In the genomic region with DNA sequence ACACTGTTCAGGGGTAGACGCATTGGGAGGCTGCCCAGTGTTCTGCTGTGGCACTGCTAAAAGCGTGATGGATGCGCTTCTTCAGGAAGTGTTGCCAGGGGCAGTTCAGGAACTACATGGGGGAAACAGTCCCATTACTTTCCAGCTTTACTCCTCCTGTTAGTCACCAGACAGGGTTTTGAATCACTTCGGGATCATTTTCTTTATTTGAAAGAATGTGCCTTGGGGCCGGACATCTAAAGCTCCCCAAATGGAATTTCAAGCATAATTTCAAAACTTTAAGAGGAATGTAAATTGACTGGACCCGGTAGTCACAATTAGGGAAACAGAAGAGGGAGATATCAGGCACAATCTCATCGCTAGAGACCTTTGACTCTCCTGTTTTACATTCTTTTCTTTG, we compare ENCODE assay signal across 1 cellular context.
TF ChIP-seq lines count a peak whose summit lies in the region.

No MANE protein-coding gene starts in this region.

TF ChIP-seq in GM23338, 12 proteins besides CTCF, POLR2A, EP300 and RAD21:
- TF ChIP-seq CREB1 (CRISPR knock-in tag; IDR thresholded peaks at IDR 0.05; ENCODE audit: low read depth) (no peak), JUNB (IDR thresholded peaks at IDR 0.05; ENCODE audit: unreplicated experiment) (no peak), EZH2 (IDR thresholded peaks at IDR 0.05; ENCODE audit: low read depth, unreplicated experiment) (no peak)
- TF ChIP-seq, protein P1, sequence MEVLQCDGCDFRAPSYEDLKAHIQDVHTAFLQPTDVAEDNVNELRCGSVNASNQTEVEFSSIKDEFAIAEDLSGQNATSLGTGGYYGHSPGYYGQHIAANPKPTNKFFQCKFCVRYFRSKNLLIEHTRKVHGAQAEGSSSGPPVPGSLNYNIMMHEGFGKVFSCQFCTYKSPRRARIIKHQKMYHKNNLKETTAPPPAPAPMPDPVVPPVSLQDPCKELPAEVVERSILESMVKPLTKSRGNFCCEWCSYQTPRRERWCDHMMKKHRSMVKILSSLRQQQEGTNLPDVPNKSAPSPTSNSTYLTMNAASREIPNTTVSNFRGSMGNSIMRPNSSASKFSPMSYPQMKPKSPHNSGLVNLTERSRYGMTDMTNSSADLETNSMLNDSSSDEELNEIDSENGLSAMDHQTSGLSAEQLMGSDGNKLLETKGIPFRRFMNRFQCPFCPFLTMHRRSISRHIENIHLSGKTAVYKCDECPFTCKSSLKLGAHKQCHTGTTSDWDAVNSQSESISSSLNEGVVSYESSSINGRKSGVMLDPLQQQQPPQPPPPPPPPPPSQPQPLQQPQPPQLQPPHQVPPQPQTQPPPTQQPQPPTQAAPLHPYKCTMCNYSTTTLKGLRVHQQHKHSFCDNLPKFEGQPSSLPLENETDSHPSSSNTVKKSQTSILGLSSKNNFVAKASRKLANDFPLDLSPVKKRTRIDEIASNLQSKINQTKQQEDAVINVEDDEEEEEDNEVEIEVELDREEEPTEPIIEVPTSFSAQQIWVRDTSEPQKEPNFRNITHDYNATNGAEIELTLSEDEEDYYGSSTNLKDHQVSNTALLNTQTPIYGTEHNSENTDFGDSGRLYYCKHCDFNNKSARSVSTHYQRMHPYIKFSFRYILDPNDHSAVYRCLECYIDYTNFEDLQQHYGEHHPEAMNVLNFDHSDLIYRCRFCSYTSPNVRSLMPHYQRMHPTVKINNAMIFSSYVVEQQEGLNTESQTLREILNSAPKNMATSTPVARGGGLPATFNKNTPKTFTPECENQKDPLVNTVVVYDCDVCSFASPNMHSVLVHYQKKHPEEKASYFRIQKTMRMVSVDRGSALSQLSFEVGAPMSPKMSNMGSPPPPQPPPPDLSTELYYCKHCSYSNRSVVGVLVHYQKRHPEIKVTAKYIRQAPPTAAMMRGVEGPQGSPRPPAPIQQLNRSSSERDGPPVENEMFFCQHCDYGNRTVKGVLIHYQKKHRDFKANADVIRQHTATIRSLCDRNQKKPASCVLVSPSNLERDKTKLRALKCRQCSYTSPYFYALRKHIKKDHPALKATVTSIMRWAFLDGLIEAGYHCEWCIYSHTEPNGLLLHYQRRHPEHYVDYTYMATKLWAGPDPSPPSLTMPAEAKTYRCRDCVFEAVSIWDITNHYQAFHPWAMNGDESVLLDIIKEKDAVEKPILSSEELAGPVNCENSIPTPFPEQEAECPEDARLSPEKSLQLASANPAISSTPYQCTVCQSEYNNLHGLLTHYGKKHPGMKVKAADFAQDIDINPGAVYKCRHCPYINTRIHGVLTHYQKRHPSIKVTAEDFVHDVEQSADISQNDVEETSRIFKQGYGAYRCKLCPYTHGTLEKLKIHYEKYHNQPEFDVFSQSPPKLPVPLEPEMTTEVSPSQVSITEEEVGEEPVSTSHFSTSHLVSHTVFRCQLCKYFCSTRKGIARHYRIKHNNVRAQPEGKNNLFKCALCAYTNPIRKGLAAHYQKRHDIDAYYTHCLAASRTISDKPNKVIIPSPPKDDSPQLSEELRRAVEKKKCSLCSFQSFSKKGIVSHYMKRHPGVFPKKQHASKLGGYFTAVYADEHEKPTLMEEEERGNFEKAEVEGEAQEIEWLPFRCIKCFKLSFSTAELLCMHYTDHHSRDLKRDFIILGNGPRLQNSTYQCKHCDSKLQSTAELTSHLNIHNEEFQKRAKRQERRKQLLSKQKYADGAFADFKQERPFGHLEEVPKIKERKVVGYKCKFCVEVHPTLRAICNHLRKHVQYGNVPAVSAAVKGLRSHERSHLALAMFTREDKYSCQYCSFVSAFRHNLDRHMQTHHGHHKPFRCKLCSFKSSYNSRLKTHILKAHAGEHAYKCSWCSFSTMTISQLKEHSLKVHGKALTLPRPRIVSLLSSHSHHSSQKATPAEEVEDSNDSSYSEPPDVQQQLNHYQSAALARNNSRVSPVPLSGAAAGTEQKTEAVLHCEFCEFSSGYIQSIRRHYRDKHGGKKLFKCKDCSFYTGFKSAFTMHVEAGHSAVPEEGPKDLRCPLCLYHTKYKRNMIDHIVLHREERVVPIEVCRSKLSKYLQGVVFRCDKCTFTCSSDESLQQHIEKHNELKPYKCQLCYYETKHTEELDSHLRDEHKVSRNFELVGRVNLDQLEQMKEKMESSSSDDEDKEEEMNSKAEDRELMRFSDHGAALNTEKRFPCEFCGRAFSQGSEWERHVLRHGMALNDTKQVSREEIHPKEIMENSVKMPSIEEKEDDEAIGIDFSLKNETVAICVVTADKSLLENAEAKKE (CRISPR knock-in tag; IDR thresholded peaks at IDR 0.05) = no peak
